8 cellular contexts compared by ENCODE assay signal in the genomic region with DNA sequence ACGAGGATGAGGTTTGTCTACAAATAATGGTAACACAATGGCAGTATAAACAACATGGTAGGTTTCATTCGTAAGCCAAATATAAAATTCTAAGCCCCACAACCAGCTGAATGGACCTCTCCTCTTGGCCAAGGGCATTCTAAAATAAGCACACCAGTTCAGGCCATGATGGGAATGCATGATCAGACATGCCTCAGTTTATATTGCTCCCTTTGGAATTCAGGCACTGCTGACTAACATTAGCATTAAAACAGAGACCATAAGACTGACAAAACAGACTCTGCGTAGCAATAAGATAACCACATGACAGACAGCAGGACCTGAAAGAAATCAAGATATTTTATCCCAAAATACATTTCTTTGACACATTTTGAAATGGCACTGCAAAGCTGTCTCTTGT.
A peak's percentile ranks its signal among the peaks of the same experiment; 100 is the strongest.
DNase-seq lines count a peak whose midpoint lies in the region; ATAC-seq, FAIRE-seq and TF ChIP-seq lines count a peak whose summit lies in the region.

No MANE protein-coding gene starts in this region.

- peaks cover 15% of the 10 kb centered on the region for H3K36me3 Mint-ChIP-seq in central memory CD8-positive, alpha-beta T cell (ENCODE audit: insufficient read depth)

- POLR2A ChIA-PET in IMR-90 (lab: Charles Lee; ENCODE audit: unreplicated experiment): no interaction called here

- H3K23ac ChIP-seq in IMR-90 (ENCODE audit: low read depth, low read length): no peak overlapping the region

- no peaks in the 10 kb centered on the region for H3K27me3 Mint-ChIP-seq in central memory CD8-positive, alpha-beta T cell

- H2AFZ ChIP-seq in IMR-90 (replicated peaks; ENCODE audit: low read length, poor library complexity) (no peak overlapping the region), neural cell (ENCODE audit: low read depth, low read length) (peak overlapping the region; percentile 31)

- H3K79me1 ChIP-seq in IMR-90 (ENCODE audit: low read depth in 1 of 2, low read length in 2 of 2): no peaks in the 10 kb centered on the region

- H4K91ac ChIP-seq in IMR-90 (ENCODE audit: insufficient read depth, low read depth, low read length): no peak overlapping the region

- peak overlapping the region; percentile 24 for H2BK5ac ChIP-seq in IMR-90 (ENCODE audit: low read depth, low read length, poor library complexity, severe bottlenecking)

- peaks cover 8% of the 10 kb centered on the region for H3F3A ChIP-seq in neural cell (ENCODE audit: insufficient read depth, low read length, poor library complexity, severe bottlenecking)

- H3K27ac ChIP-seq in BLaER1 treated with 17β-estradiol and CSF1 and Interleukin-3, amounts not matched to agents 10 nM and 100 nM: peak overlapping the region in 10 of 11 experiments; percentile 32 to 78 (median 57); a peak in 13 of 22 replicates
- H3K27ac ChIP-seq in IMR-90 (ENCODE audit: insufficient read depth, low read length) (no peak overlapping the region), neural cell (ENCODE audit: low read length) (peak overlapping the region; percentile 97)

- H4K5ac ChIP-seq in IMR-90 (ENCODE audit: low read depth, low read length): no peak overlapping the region

- dilution Hi-C loops in IMR-90 (cut with HindIII; ENCODE audit: low sequenced_read_pairs, unreplicated experiment): no loop called here

- H3K9ac ChIP-seq in BLaER1 treated with 17β-estradiol and CSF1 and Interleukin-3, amounts not matched to agents 10 nM and 100 nM: peak overlapping the region in 1 of 11 experiments; percentile 69; a peak in 3 of 22 replicates
- H3K9ac ChIP-seq in IMR-90 (ENCODE audit: low read depth, low read length) (no peak overlapping the region), neural cell (ENCODE audit: low read length) (peak overlapping the region; percentile 71)

- no peak for FAIRE-seq in frontal cortex (lab: Jason Lieb, UNC)

- peak overlapping the region; percentile 74 for H3K4me3 Mint-ChIP-seq in central memory CD8-positive, alpha-beta T cell

- H3K9me2 ChIP-seq in neural cell (ENCODE audit: insufficient read depth, low read length): no peaks in the 10 kb centered on the region

- peaks cover 0 to 33% (median 24%) of the 10 kb centered on the region in 11 experiments; a peak in 13 of 22 replicates for H3K9me3 ChIP-seq in BLaER1 treated with 17β-estradiol and CSF1 and Interleukin-3, amounts not matched to agents 10 nM and 100 nM (replicated peaks in 1 of 11)
- H3K9me3 ChIP-seq in IMR-90 (ENCODE audit: control insufficient read depth, insufficient read depth, low read length): no peaks in the 10 kb centered on the region
- H3K9me3 ChIP-seq in neural cell (ENCODE audit: low read length): no peaks in the 10 kb centered on the region

- TF ChIP-seq CTCF in IMR-90 (conservative IDR thresholded peaks at IDR 0.05; ENCODE audit: low read depth, low read length): no peak
- no peak for TF ChIP-seq CTCF in neural cell (IDR thresholded peaks at IDR 0.05; ENCODE audit: poor library complexity, severe bottlenecking)

- H3K27me3 ChIP-seq in BLaER1 treated with 17β-estradiol and CSF1 and Interleukin-3, amounts not matched to agents 10 nM and 100 nM: no peaks in the 10 kb centered on the region
- H3K27me3 ChIP-seq in IMR-90 (ENCODE audit: control insufficient read depth, insufficient read depth, low read length) (peaks cover 12% of the 10 kb centered on the region), neural cell (ENCODE audit: insufficient read depth, low read depth, low read length) (no peaks in the 10 kb centered on the region)

- H2AK5ac ChIP-seq in IMR-90 (ENCODE audit: low read depth, low read length): no peak overlapping the region

- H3K9me3 Mint-ChIP-seq in central memory CD8-positive, alpha-beta T cell: no peaks in the 10 kb centered on the region

- H3K4me3 ChIP-seq in BLaER1 treated with 17β-estradiol and CSF1 and Interleukin-3, amounts not matched to agents 10 nM and 100 nM: no peak overlapping the region
- H3K4me3 ChIP-seq in IMR-90 (ENCODE audit: insufficient read depth, low read depth, low read length): no peak overlapping the region
- H3K4me3 ChIP-seq in neural cell (ENCODE audit: low read length): peak overlapping the region; percentile 48

- H3K9me1 ChIP-seq in IMR-90 (ENCODE audit: insufficient read depth, low read length): peaks cover 3% of the 10 kb centered on the region; the same call in 1 of the 2 replicates

- H2BK15ac ChIP-seq in IMR-90 (ENCODE audit: low read depth, low read length): no peak overlapping the region

- no peak overlapping the region for H3K4ac ChIP-seq in IMR-90 (ENCODE audit: low read depth, low read length)

- H3K4me1 ChIP-seq in BLaER1 treated with 17β-estradiol and CSF1 and Interleukin-3, amounts not matched to agents 10 nM and 100 nM: peaks cover 46 to 74% (median 58%) of the 10 kb centered on the region in 10 experiments
- H3K4me1 ChIP-seq in IMR-90 (ENCODE audit: control insufficient read depth, insufficient read depth, low read length): peaks cover 9% of the 10 kb centered on the region

- H2AK9ac ChIP-seq in IMR-90 (replicated peaks; ENCODE audit: low read depth, low read length, poor library complexity): no peak overlapping the region

- no peak for TF ChIP-seq EP300 in neural cell (conservative IDR thresholded peaks at IDR 0.05; ENCODE audit: poor library complexity, severe bottlenecking)

- peak overlapping the region; percentile 66 to 93 (median 84) for H3K4me2 ChIP-seq in BLaER1 treated with 17β-estradiol and CSF1 and Interleukin-3, amounts not matched to agents 10 nM and 100 nM
- H3K4me2 ChIP-seq in IMR-90 (ENCODE audit: low read depth, low read length) (no peak overlapping the region), neural cell (ENCODE audit: low read length) (peak overlapping the region; percentile 27)

- H4K20me1 ChIP-seq in BLaER1 treated with 17β-estradiol and CSF1 and Interleukin-3, amounts not matched to agents 10 nM and 100 nM: no peaks in the 10 kb centered on the region
- H4K20me1 ChIP-seq in IMR-90 (ENCODE audit: insufficient read depth, low read length): no peaks in the 10 kb centered on the region
- H4K20me1 ChIP-seq in neural cell (ENCODE audit: insufficient read depth): no peaks in the 10 kb centered on the region

- H3K4me1 Mint-ChIP-seq in central memory CD8-positive, alpha-beta T cell: peaks cover 47% of the 10 kb centered on the region

- in situ Hi-C loops in IMR-90 (cut with MboI; ENCODE audit: low sequenced_read_pairs): no loop called here

- intact Hi-C loops in IMR-90 (cut with micrococcal nuclease): no loop called here

- no peak overlapping the region for H3K14ac ChIP-seq in IMR-90 (replicated peaks; ENCODE audit: low read depth, low read length)

- DNase-seq in IMR-90 (no peak), globus pallidus (ENCODE audit: low spot score) (no peak), frontal cortex (ENCODE audit: low spot score in 2 of 2) (no peak), cerebellar cortex (ENCODE audit: low spot score) (no peak)
- no peak for DNase-seq in central memory CD8-positive, alpha-beta T cell (ENCODE audit: low spot score in 2 of 2)

- no peak overlapping the region for H4K8ac ChIP-seq in IMR-90 (ENCODE audit: low read depth in 2 of 2, low read length in 2 of 2)

- WGBS in IMR-90 (ENCODE audit: extremely low coverage in 2 of 2, insufficient read length in 1 of 2), 2 experiments: no CpG with 5 or more reads among the region's 3 CpGs

- TF ChIP-seq RAD21 in IMR-90 (IDR thresholded peaks at IDR 0.05; ENCODE audit: low read length): no peak
- TF ChIP-seq RAD21 in neural cell (conservative IDR thresholded peaks at IDR 0.05): no peak

- no peak overlapping the region for H2BK20ac ChIP-seq in IMR-90 (ENCODE audit: low read depth, low read length)

- no TSS peak for BruUV-seq in IMR-90 (replicated peaks; lab: Mats Ljungman, UMichigan)

- no peak overlapping the region for H2BK120ac ChIP-seq in IMR-90 (ENCODE audit: low read depth, low read length)

- H3K56ac ChIP-seq in IMR-90 (ENCODE audit: extremely low read depth, insufficient read depth, low read length): no peak overlapping the region

- ATAC-seq in IMR-90 (ENCODE audit: low read depth): no peak
- no peak for ATAC-seq in central memory CD8-positive, alpha-beta T cell (replicated peaks; ENCODE audit: extremely low read depth, poor library complexity, severe bottlenecking)
- no peak for ATAC-seq in HG02678 (IDR thresholded peaks at IDR 0.05; ENCODE audit: unreplicated experiment)

- H3K18ac ChIP-seq in IMR-90 (ENCODE audit: low read depth, low read length): no peak overlapping the region; the same call in 1 of the 2 replicates

- H3K27ac Mint-ChIP-seq in central memory CD8-positive, alpha-beta T cell (ENCODE audit: low read depth): peak overlapping the region; percentile 99

- CTCF ChIA-PET in IMR-90 (lab: Yijun Ruan, JAX): no interaction called here

- H3K79me2 ChIP-seq in neural cell (replicated peaks; ENCODE audit: insufficient read depth, low read length): no peaks in the 10 kb centered on the region

- TF ChIP-seq POLR2A in IMR-90 (IDR thresholded peaks at IDR 0.05; ENCODE audit: low read depth, low read length): no peak

- no peaks in the 10 kb centered on the region for H3K36me3 ChIP-seq in BLaER1 treated with 17β-estradiol and CSF1 and Interleukin-3, amounts not matched to agents 10 nM and 100 nM
- H3K36me3 ChIP-seq in IMR-90 (ENCODE audit: control insufficient read depth, insufficient read depth, low read length) (no peaks in the 10 kb centered on the region), neural cell (ENCODE audit: insufficient read depth, low read length) (no peaks in the 10 kb centered on the region)

TF ChIP-seq in IMR-90, 13 proteins besides CTCF, POLR2A, EP300 and RAD21 (continues in another document):
- no peak for TF ChIP-seq CHD1 (IDR thresholded peaks at IDR 0.05; ENCODE audit: low read depth, low read length)
- TF ChIP-seq RFX5 (IDR thresholded peaks at IDR 0.05; ENCODE audit: low read depth, low read length): no peak
- TF ChIP-seq SMC3 (IDR thresholded peaks at IDR 0.05; ENCODE audit: low read depth, low read length): no peak

TF ChIP-seq in neural cell, 6 proteins besides CTCF, POLR2A, EP300 and RAD21 (continues in another document):
- TF ChIP-seq SMC3 (conservative IDR thresholded peaks at IDR 0.05; ENCODE audit: poor library complexity): no peak
- TF ChIP-seq MXI1 (conservative IDR thresholded peaks at IDR 0.05; ENCODE audit: poor library complexity, severe bottlenecking): no peak
- no peak for TF ChIP-seq TAF1 (IDR thresholded peaks at IDR 0.05; ENCODE audit: low read depth)
